30 cellular contexts compared by ENCODE assay signal in the genomic region with DNA sequence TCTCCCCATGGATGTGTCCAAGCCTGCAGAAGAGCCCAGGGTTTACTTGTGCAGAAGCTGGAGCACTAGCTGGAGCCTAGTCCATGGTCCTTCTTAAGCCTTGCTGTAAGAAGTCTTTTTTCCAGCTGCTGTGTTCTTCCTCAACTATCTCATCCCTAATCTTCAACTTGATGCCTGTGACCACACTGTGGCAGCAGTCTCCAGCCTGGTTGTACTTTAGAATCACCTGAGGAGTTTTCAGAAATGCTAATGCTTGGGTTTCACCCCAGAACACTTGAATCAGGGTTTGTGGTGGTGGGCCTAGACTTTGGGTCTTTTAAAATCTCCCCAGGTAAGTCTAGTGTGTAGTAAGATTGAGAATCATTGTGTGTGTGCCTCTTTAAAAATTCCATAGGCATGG.
"Had no signal": no experiment of that assay in that cellular context is flagged by ENCODE, and none has a peak within 500 bp of the region (broad histone marks: within the 10 kb centered on the region; RNA-seq: fewer than 3 reads in every experiment).

No MANE protein-coding gene starts in this region.

- H3K4me1 ChIP-seq: gastrocnemius medialis, uterus had no signal

- ATAC-seq: activated CD4-positive, alpha-beta T cell treated with anti-CD3 and anti-CD28 coated beads for 36 hours; activated CD8-positive, alpha-beta memory T cell treated with anti-CD3 and anti-CD28 coated beads, Interleukin-2, amount 10 ng/mL, durations not matched to agents 7 days and 5 days; activated CD8-positive, alpha-beta T cell treated with anti-CD3 and anti-CD28 coated beads, Interleukin-2, amount 10 ng/mL, durations not matched to agents 7 days and 5 days; activated T-cell treated with anti-CD3 and anti-CD28 coated beads, Interleukin-2, amount 50 U/mL, for 72 hours; gastrocnemius medialis; left cardiac atrium; left ventricle myocardium superior; sciatic nerve had no signal

- H3K4me1 Mint-ChIP-seq: activated CD4-positive, alpha-beta T cell treated with anti-CD3 and anti-CD28 coated beads for 36 hours; activated CD8-positive, alpha-beta memory T cell treated with anti-CD3 and anti-CD28 coated beads, Interleukin-2, amount 10 ng/mL, durations not matched to agents 7 days and 5 days; central memory CD8-positive, alpha-beta T cell; naive B cell had no signal

- H3K36me3 ChIP-seq: gastrocnemius medialis, neutrophil, thoracic aorta, uterus had no signal

- H3K27me3 Mint-ChIP-seq: activated CD4-positive, alpha-beta T cell treated with anti-CD3 and anti-CD28 coated beads for 36 hours; activated CD8-positive, alpha-beta memory T cell treated with anti-CD3 and anti-CD28 coated beads, Interleukin-2, amount 10 ng/mL, durations not matched to agents 7 days and 5 days; activated naive CD8-positive, alpha-beta T cell; central memory CD8-positive, alpha-beta T cell; naive B cell; stimulated activated naive CD8-positive, alpha-beta T cell treated with anti-CD3 and anti-CD28 coated beads, Interleukin-15, Interleukin-2, amounts not matched to agents 100 ng/mL and 50 ng/mL, for 24 hours had no signal

- H3K4me3 Mint-ChIP-seq: activated CD4-positive, alpha-beta T cell treated with anti-CD3 and anti-CD28 coated beads for 36 hours; activated CD8-positive, alpha-beta memory T cell treated with anti-CD3 and anti-CD28 coated beads, Interleukin-2, amount 10 ng/mL, durations not matched to agents 7 days and 5 days; activated CD8-positive, alpha-beta T cell treated with anti-CD3 and anti-CD28 coated beads, Interleukin-2, amount 10 ng/mL, durations not matched to agents 7 days and 5 days; activated naive CD8-positive, alpha-beta T cell; activated T-cell treated with anti-CD3 and anti-CD28 coated beads, Interleukin-2, amount 50 U/mL, for 72 hours; central memory CD8-positive, alpha-beta T cell; mesothelial cell of epicardium; naive B cell; nephron progenitor cell; stimulated activated naive CD8-positive, alpha-beta T cell treated with anti-CD3 and anti-CD28 coated beads, Interleukin-15, Interleukin-2, amounts not matched to agents 100 ng/mL and 50 ng/mL, for 24 hours had no signal

- H3K36me3 Mint-ChIP-seq: activated CD8-positive, alpha-beta memory T cell treated with anti-CD3 and anti-CD28 coated beads, Interleukin-2, amount 10 ng/mL, durations not matched to agents 7 days and 5 days; activated naive CD8-positive, alpha-beta T cell; mesothelial cell of epicardium; naive B cell had no signal

- H3K27ac Mint-ChIP-seq: activated CD4-positive, alpha-beta T cell treated with anti-CD3 and anti-CD28 coated beads for 36 hours; activated CD8-positive, alpha-beta memory T cell treated with anti-CD3 and anti-CD28 coated beads, Interleukin-2, amount 10 ng/mL, durations not matched to agents 7 days and 5 days; activated CD8-positive, alpha-beta T cell treated with anti-CD3 and anti-CD28 coated beads, Interleukin-2, amount 10 ng/mL, durations not matched to agents 7 days and 5 days; activated naive CD8-positive, alpha-beta T cell; activated T-cell treated with anti-CD3 and anti-CD28 coated beads, Interleukin-2, amount 50 U/mL, for 72 hours; mesothelial cell of epicardium; naive B cell; stimulated activated naive CD8-positive, alpha-beta T cell treated with anti-CD3 and anti-CD28 coated beads, Interleukin-15, Interleukin-2, amounts not matched to agents 100 ng/mL and 50 ng/mL, for 24 hours had no signal

- H3K9me3 Mint-ChIP-seq: activated T-cell treated with anti-CD3 and anti-CD28 coated beads, Interleukin-2, amount 50 U/mL, for 72 hours; mesothelial cell of epicardium; nephron progenitor cell; stimulated activated naive CD8-positive, alpha-beta T cell treated with anti-CD3 and anti-CD28 coated beads, Interleukin-15, Interleukin-2, amounts not matched to agents 100 ng/mL and 50 ng/mL, for 24 hours had no signal

- DNase-seq: activated CD4-positive, alpha-beta T cell treated with anti-CD3 and anti-CD28 coated beads for 36 hours; activated CD4-positive, CD25-positive, alpha-beta regulatory T cell; activated CD8-positive, alpha-beta memory T cell treated with anti-CD3 and anti-CD28 coated beads, Interleukin-2, amount 10 ng/mL, durations not matched to agents 7 days and 5 days; activated CD8-positive, alpha-beta T cell treated with anti-CD3 and anti-CD28 coated beads, Interleukin-2, amount 10 ng/mL, durations not matched to agents 7 days and 5 days; activated naive CD4-positive, alpha-beta T cell treated with Interleukin-2 at 50 U/mL for 16 hours; activated T-cell treated with anti-CD3 and anti-CD28 coated beads, Interleukin-2, amount 50 U/mL, for 72 hours; anterior cingulate cortex; dermis blood vessel endothelial cell; effector CD4-positive, alpha-beta T cell; erythroblast; gastrocnemius medialis; glutamatergic neuron; left cardiac atrium; left ventricle myocardium superior; mammary epithelial cell; naive B cell; nephron progenitor cell; stimulated activated CD4-positive, alpha-beta T cell treated with anti-CD3 and anti-CD28 coated beads, Interleukin-12 subunit alpha, Interleukin-12 subunit beta, amount 100 ng/mL, for 4 hours; stimulated activated CD4-positive, alpha-beta T cell treated with anti-CD3 and anti-CD28 coated beads, Interleukin-4, amount 100 ng/mL, for 1 hour; T1000; trophoblast cell; uterus had no signal

- H3K27ac ChIP-seq: gastrocnemius medialis, neutrophil, skin epidermis, thoracic aorta, uterus had no signal

- H3K27me3 ChIP-seq: gastrocnemius medialis, neutrophil, uterus had no signal

- H3K9me3 ChIP-seq: gastrocnemius medialis, neutrophil, thoracic aorta, uterus had no signal

- H3K4me3 ChIP-seq: gastrocnemius medialis, skin epidermis, thoracic aorta, uterus had no signal
